Comparison of ENCODE assay signal across 10 cellular contexts in the genomic region with DNA sequence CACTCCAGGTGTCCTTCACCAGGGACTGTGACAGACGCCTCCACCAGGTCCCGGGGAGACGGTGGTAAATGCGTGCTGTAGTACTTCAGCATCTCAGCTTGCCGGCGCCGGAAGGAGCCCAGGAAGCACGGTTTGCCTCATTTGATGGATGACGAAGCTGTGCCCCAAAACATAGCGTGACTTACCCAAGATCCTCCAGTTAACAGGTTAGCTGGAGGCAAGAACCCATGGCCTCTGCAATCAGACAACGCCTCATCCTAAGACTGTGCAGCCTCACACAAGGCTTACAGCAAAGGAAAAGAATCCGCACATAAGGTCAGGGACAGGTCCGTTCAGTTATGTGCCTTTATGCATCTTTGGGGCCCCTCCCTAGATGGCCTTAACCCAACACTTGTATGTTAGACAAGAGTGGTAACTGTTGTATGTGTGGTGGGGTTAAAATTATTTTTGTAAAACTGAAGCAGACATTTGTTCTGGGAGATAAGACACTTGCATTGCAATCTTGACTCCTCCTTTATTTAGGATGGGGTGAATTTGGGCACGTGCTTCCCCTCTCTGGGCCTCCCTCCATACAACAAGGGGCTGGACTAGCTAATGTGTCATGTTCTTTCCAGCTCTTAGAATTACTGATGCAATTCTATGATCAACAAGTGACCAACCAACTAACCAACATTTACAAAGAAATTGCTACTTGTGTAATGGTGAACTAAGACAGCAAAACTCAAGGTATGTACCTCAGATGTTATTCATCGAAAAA. TPM values are rescaled to one million over a fixed set of nuclear protein-coding genes. Genes with fewer than 3 reads are reported as not detected.
DNase-seq lines count a peak whose midpoint lies in the region; ATAC-seq, FAIRE-seq and TF ChIP-seq lines count a peak whose summit lies in the region.
"Had no signal": no experiment of that assay in that cellular context is flagged by ENCODE, and none has a peak within 500 bp of the region (broad histone marks: within the 10 kb centered on the region; RNA-seq: fewer than 3 reads in every experiment).

No MANE protein-coding gene starts in this region.

- no peak overlapping the region for H3K27ac ChIP-seq in BLaER1
- peak overlapping the region; percentile 41 for H3K27ac ChIP-seq in endothelial cell of umbilical vein (ENCODE audit: insufficient read depth, low read depth, low read length)

- no peak for TF ChIP-seq CTCF in endothelial cell of umbilical vein (IDR thresholded peaks at IDR 0.05; ENCODE audit: extremely low read depth in 1 of 2, insufficient read depth in 1 of 2, low read depth in 1 of 2, low read length in 2 of 2)
- no peak for TF ChIP-seq CTCF in omental fat pad (IDR thresholded peaks at IDR 0.05)

- no peak overlapping the region for H2AFZ ChIP-seq in endothelial cell of umbilical vein (ENCODE audit: low read depth, low read length)

- peak; percentile 20 for DNase-seq in NAMALWA (ENCODE audit: low spot score)
- DNase-seq in endothelial cell of umbilical vein (ENCODE audit: low read depth, low spot score) = no peak
- DNase-seq in omental fat pad (ENCODE audit: low spot score) = no peak
- no peak for DNase-seq in NCI-H345 treated with DMSO at 0.1 percent for 48 hours (lab: John Stamatoyannopoulos, UW; ENCODE audit: unreplicated experiment)
- no peak for DNase-seq in GM12891 (ENCODE audit: insufficient read length, low spot score)
- DNase-seq: retina had no signal

- peak; percentile 16 for ATAC-seq in omental fat pad (ENCODE audit: low FRiP score)
- no peak for ATAC-seq in GM21529 (IDR thresholded peaks at IDR 0.05; ENCODE audit: unreplicated experiment)
- ATAC-seq in GM21619 (IDR thresholded peaks at IDR 0.05; ENCODE audit: unreplicated experiment) = no peak

- H3K9me3 ChIP-seq in BLaER1 (peaks cover 18% of the 10 kb centered on the region), endothelial cell of umbilical vein (replicated peaks; ENCODE audit: control insufficient read depth, insufficient read depth, low read length) (no peaks in the 10 kb centered on the region)

- BruUV-seq in endothelial cell of umbilical vein (replicated peaks; lab: Mats Ljungman, UMichigan) = no TSS peak

- H4K20me1 ChIP-seq in BLaER1 (peaks cover 96% of the 10 kb centered on the region), endothelial cell of umbilical vein (replicated peaks; ENCODE audit: control insufficient read depth, extremely low read depth, insufficient read depth, low read length) (peaks cover 12% of the 10 kb centered on the region)

- FAIRE-seq in endothelial cell of umbilical vein (lab: Jason Lieb, UNC) = no peak
- no peak for FAIRE-seq in GM12891 (lab: Jason Lieb, UNC)
- FAIRE-seq: RCC 7860 had no signal

- intact Hi-C loops in endothelial cell of umbilical vein (cut with micrococcal nuclease) = no loop called here

- peaks cover 81% of the 10 kb centered on the region for H3K79me2 ChIP-seq in endothelial cell of umbilical vein (ENCODE audit: control insufficient read depth, insufficient read depth, low read length)

- H3K4me3 ChIP-seq in BLaER1 (no peak overlapping the region), endothelial cell of umbilical vein (replicated peaks in 1 of 3; ENCODE audit: insufficient read depth in 1 of 3, low read depth in 1 of 3, low read length in 3 of 3) (no peak overlapping the region)

- dilution Hi-C loops in endothelial cell of umbilical vein (cut with MboI; ENCODE audit: extremely low pct_ligation_motif_present, low sequenced_read_pairs) = no loop called here

- POLR2A ChIA-PET in endothelial cell of umbilical vein (lab: Charles Lee) = no interaction called here

- H3K4me2 ChIP-seq in BLaER1 = peak overlapping the region; percentile 9; the same call in 1 of the 2 replicates
- H3K4me2 ChIP-seq in endothelial cell of umbilical vein (ENCODE audit: insufficient read depth, low read length) = no peak overlapping the region

- no peaks in the 10 kb centered on the region for H3K27me3 ChIP-seq in BLaER1
- H3K27me3 ChIP-seq in endothelial cell of umbilical vein (ENCODE audit: control insufficient read depth in 2 of 2, insufficient read depth in 2 of 2, low read length in 2 of 2) = no peaks in the 10 kb centered on the region

- peaks cover 32% of the 10 kb centered on the region for H3K4me1 ChIP-seq in BLaER1
- H3K4me1 ChIP-seq in endothelial cell of umbilical vein (ENCODE audit: control insufficient read depth, extremely low read depth, insufficient read depth, low read length) = peaks cover 23% of the 10 kb centered on the region

- peaks cover 4% of the 10 kb centered on the region for H3K9me1 ChIP-seq in endothelial cell of umbilical vein (replicated peaks; ENCODE audit: control insufficient read depth, extremely low read depth, insufficient read depth, low read length)

- no peak for TF ChIP-seq POLR2A in endothelial cell of umbilical vein (IDR thresholded peaks at IDR 0.05; ENCODE audit: low read depth, low read length)
- no peak for TF ChIP-seq POLR2A in GM12891 (IDR thresholded peaks at IDR 0.05; ENCODE audit: low read depth, low read length)

- H3K36me3 ChIP-seq in BLaER1 = peaks cover 67% of the 10 kb centered on the region
- H3K36me3 ChIP-seq in endothelial cell of umbilical vein (ENCODE audit: control insufficient read depth in 2 of 2, extremely low read depth in 1 of 2, insufficient read depth in 2 of 2, low read length in 2 of 2) = peaks cover 2 to 8% of the 10 kb centered on the region in 2 experiments

- H3K9ac ChIP-seq in BLaER1 = no peak overlapping the region
- no peak overlapping the region for H3K9ac ChIP-seq in endothelial cell of umbilical vein (replicated peaks; ENCODE audit: extremely low read depth, insufficient read depth, low read length)

- CTCF ChIA-PET in endothelial cell of umbilical vein (lab: Charles Lee) = interaction anchor here (0.8 to 1.6 kb wide), 2 partner anchors 14 to 30 kb away, joined by 3 to 4 read pairs; no protein-coding TSS in a partner anchor

TF ChIP-seq in endothelial cell of umbilical vein, 7 proteins besides CTCF, POLR2A, EP300 and RAD21:
- TF ChIP-seq MYC (IDR thresholded peaks at IDR 0.05; ENCODE audit: low read depth, low read length) = no peak
- no peak for TF ChIP-seq FOS (IDR thresholded peaks at IDR 0.05; ENCODE audit: borderline replicate concordance, insufficient read depth, low read length)
- no peak for TF ChIP-seq JUN (IDR thresholded peaks at IDR 0.05; ENCODE audit: borderline replicate concordance, insufficient read depth, insufficient read length, low read depth)
- TF ChIP-seq GATA2 (IDR thresholded peaks at IDR 0.05; ENCODE audit: insufficient read depth, insufficient read length, low read depth, low read length) = no peak
- TF ChIP-seq POLR2AphosphoS5 (IDR thresholded peaks at IDR 0.05; ENCODE audit: insufficient read depth, low read depth, low read length) = no peak
- TF ChIP-seq, protein P1, sequence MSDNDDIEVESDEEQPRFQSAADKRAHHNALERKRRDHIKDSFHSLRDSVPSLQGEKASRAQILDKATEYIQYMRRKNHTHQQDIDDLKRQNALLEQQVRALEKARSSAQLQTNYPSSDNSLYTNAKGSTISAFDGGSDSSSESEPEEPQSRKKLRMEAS (IDR thresholded peaks at IDR 0.05; ENCODE audit: insufficient read depth, insufficient read length) = no peak
- TF ChIP-seq EZH2 (IDR thresholded peaks at IDR 0.05; ENCODE audit: borderline replicate concordance, low read depth, low read length, severe bottlenecking) = no peak

TF ChIP-seq in GM12891, 5 proteins besides CTCF, POLR2A, EP300 and RAD21:
- TF ChIP-seq POLR2AphosphoS5 (IDR thresholded peaks at IDR 0.05; ENCODE audit: low read depth, low read length) = no peak
- no peak for TF ChIP-seq TAF1 (IDR thresholded peaks at IDR 0.05; ENCODE audit: low read depth, low read length)
- TF ChIP-seq SPI1 (IDR thresholded peaks at IDR 0.05; ENCODE audit: low read depth, low read length) = no peak
- no peak for TF ChIP-seq POU2F2 (IDR thresholded peaks at IDR 0.05; ENCODE audit: low read depth, low read length)
- no peak for TF ChIP-seq PAX5 (IDR thresholded peaks at IDR 0.05; ENCODE audit: insufficient read depth, low read length, severe bottlenecking)
TF ChIP-seq in GM12891: peak in this region for 0.

RNA-seq across cellular contexts. Expression of a gene that starts 39.4 kb away (rescaled TPM):
- 58.9 and 67.0 TPM in 2 replicates for total RNA-seq in endothelial cell of umbilical vein
- polyA plus RNA-seq in endothelial cell of umbilical vein = 75.9 and 78.9 TPM in 2 replicates
- polyA plus RNA-seq in endothelial cell of umbilical vein (2011; cell fraction: cytosol; rRNA removed) = 48.6 and 57.5 TPM in 2 replicates
- 95.4 and 99.1 TPM in 2 replicates for polyA plus RNA-seq in endothelial cell of umbilical vein (2011; cell fraction: nucleus; rRNA removed)
- 42.5 and 47.3 TPM in 2 replicates for polyA plus RNA-seq in endothelial cell of umbilical vein (2012)
- 73.2 and 78.6 TPM in 2 replicates for polyA minus RNA-seq in endothelial cell of umbilical vein
- polyA minus RNA-seq in endothelial cell of umbilical vein (2011; cell fraction: cytosol; rRNA and poly(A)+ RNA removed) = 16.1 TPM
- polyA minus RNA-seq in endothelial cell of umbilical vein (2011; cell fraction: nucleus; rRNA and poly(A)+ RNA removed) = 112 and 132 TPM in 2 replicates
- total RNA-seq in omental fat pad = 10 to 100 TPM; 41.3 to 54.7 (median 49.5) TPM
- 28.1 TPM for polyA plus RNA-seq in GM12891 (2012; ENCODE audit: low read depth, missing spikeins)
